1 cellular context compared by ENCODE assay signal in genomic region chr6:31814677-31815024, GRCh38.
TF ChIP-seq lines count a peak whose summit lies in the region.

No MANE protein-coding gene starts in this region.

TF ChIP-seq in HepG2, 621 proteins besides CTCF, POLR2A, EP300 and RAD21 (continued from another document):
- TF ChIP-seq, protein P1, sequence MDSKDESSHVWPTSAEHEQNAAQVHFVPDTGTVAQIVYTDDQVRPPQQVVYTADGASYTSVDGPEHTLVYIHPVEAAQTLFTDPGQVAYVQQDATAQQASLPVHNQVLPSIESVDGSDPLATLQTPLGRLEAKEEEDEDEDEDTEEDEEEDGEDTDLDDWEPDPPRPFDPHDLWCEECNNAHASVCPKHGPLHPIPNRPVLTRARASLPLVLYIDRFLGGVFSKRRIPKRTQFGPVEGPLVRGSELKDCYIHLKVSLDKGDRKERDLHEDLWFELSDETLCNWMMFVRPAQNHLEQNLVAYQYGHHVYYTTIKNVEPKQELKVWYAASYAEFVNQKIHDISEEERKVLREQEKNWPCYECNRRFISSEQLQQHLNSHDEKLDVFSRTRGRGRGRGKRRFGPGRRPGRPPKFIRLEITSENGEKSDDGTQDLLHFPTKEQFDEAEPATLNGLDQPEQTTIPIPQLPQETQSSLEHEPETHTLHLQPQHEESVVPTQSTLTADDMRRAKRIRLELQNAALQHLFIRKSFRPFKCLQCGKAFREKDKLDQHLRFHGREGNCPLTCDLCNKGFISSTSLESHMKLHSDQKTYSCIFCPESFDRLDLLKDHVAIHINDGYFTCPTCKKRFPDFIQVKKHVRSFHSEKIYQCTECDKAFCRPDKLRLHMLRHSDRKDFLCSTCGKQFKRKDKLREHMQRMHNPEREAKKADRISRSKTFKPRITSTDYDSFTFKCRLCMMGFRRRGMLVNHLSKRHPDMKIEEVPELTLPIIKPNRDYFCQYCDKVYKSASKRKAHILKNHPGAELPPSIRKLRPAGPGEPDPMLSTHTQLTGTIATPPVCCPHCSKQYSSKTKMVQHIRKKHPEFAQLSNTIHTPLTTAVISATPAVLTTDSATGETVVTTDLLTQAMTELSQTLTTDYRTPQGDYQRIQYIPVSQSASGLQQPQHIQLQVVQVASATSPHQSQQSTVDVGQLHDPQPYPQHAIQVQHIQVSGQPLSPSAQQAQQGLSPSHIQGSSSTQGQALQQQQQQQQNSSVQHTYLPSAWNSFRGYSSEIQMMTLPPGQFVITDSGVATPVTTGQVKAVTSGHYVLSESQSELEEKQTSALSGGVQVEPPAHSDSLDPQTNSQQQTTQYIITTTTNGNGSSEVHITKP (CRISPR knock-in tag; IDR thresholded peaks at IDR 0.05; ENCODE audit: low read depth), result peak; percentile 71; the same call in 1 of the 2 replicates
- no peak for TF ChIP-seq MTERF4 (CRISPR knock-in tag; IDR thresholded peaks at IDR 0.05)
- TF ChIP-seq ZNF234 (CRISPR knock-in tag; conservative IDR thresholded peaks at IDR 0.05), result no peak
- no peak for TF ChIP-seq ZZZ3 (CRISPR knock-in tag; IDR thresholded peaks at IDR 0.05; ENCODE audit: borderline replicate concordance)
- no peak for TF ChIP-seq XBP1 (CRISPR knock-in tag; IDR thresholded peaks at IDR 0.05)
- peak; percentile 10; the same call in 1 of the 2 replicates for TF ChIP-seq ETV5 (CRISPR knock-in tag; IDR thresholded peaks at IDR 0.05; ENCODE audit: borderline replicate concordance)
- TF ChIP-seq DDIT3 (CRISPR knock-in tag; IDR thresholded peaks at IDR 0.05), result no peak
- TF ChIP-seq, protein P2, sequence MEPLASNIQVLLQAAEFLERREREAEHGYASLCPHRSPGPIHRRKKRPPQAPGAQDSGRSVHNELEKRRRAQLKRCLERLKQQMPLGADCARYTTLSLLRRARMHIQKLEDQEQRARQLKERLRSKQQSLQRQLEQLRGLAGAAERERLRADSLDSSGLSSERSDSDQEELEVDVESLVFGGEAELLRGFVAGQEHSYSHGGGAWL (CRISPR knock-in tag; IDR thresholded peaks at IDR 0.05), result 0 out of 2 replicates have a peak, but pooled peaks have one; percentile 28
- no peak for TF ChIP-seq ZNF432 (CRISPR knock-in tag; IDR thresholded peaks at IDR 0.05; ENCODE audit: borderline replicate concordance)
- TF ChIP-seq MTA3 (CRISPR knock-in tag; IDR thresholded peaks at IDR 0.05), result no peak
- TF ChIP-seq PRMT3 (CRISPR knock-in tag; IDR thresholded peaks at IDR 0.05; ENCODE audit: borderline replicate concordance, low read depth), result no peak
- no peak for TF ChIP-seq ZNF510 (CRISPR knock-in tag; IDR thresholded peaks at IDR 0.05; ENCODE audit: low read depth)
- no peak for TF ChIP-seq DPF2 (CRISPR knock-in tag; IDR thresholded peaks at IDR 0.05; ENCODE audit: borderline replicate concordance, low read depth)
- TF ChIP-seq PAX8 (CRISPR knock-in tag; IDR thresholded peaks at IDR 0.05; ENCODE audit: borderline replicate concordance), result no peak
- no peak for TF ChIP-seq PLSCR1 (CRISPR knock-in tag; IDR thresholded peaks at IDR 0.05; ENCODE audit: borderline replicate concordance)
- TF ChIP-seq SSRP1 (CRISPR knock-in tag; IDR thresholded peaks at IDR 0.05), result no peak
- no peak for TF ChIP-seq ZNF260 (CRISPR knock-in tag; IDR thresholded peaks at IDR 0.05; ENCODE audit: borderline replicate concordance, low read depth)
- TF ChIP-seq YY1 (IDR thresholded peaks at IDR 0.05; ENCODE audit: insufficient read depth, insufficient replicate concordance, low read depth, low read length), result peak; percentile 56
- TF ChIP-seq ATF1 (CRISPR knock-in tag; IDR thresholded peaks at IDR 0.05), result no peak
- no peak for TF ChIP-seq ZNF546 (CRISPR knock-in tag; conservative IDR thresholded peaks at IDR 0.05)
- TF ChIP-seq ZBTB14 (CRISPR knock-in tag; IDR thresholded peaks at IDR 0.05), result no peak
- TF ChIP-seq KDM1A (CRISPR knock-in tag; IDR thresholded peaks at IDR 0.05), result no peak
- no peak for TF ChIP-seq TBP (CRISPR knock-in tag; IDR thresholded peaks at IDR 0.05)
- TF ChIP-seq MIXL1 (CRISPR knock-in tag; IDR thresholded peaks at IDR 0.05), result 0 out of 2 replicates have a peak, but pooled peaks have one; percentile 34
- TF ChIP-seq NFKB2 (CRISPR knock-in tag; IDR thresholded peaks at IDR 0.05; ENCODE audit: borderline replicate concordance), result no peak
- no peak for TF ChIP-seq TRAFD1 (CRISPR knock-in tag; IDR thresholded peaks at IDR 0.05; ENCODE audit: borderline replicate concordance)
- TF ChIP-seq, protein P3, sequence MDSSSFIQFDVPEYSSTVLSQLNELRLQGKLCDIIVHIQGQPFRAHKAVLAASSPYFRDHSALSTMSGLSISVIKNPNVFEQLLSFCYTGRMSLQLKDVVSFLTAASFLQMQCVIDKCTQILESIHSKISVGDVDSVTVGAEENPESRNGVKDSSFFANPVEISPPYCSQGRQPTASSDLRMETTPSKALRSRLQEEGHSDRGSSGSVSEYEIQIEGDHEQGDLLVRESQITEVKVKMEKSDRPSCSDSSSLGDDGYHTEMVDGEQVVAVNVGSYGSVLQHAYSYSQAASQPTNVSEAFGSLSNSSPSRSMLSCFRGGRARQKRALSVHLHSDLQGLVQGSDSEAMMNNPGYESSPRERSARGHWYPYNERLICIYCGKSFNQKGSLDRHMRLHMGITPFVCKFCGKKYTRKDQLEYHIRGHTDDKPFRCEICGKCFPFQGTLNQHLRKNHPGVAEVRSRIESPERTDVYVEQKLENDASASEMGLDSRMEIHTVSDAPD (CRISPR knock-in tag; IDR thresholded peaks at IDR 0.05), result no peak
- TF ChIP-seq ZNF552 (CRISPR knock-in tag; IDR thresholded peaks at IDR 0.05; ENCODE audit: borderline replicate concordance), result no peak
- no peak for TF ChIP-seq NONO (IDR thresholded peaks at IDR 0.05)
- no peak for TF ChIP-seq NONO (CRISPR knock-in tag; conservative IDR thresholded peaks at IDR 0.05)
- TF ChIP-seq ZGPAT (CRISPR knock-in tag; IDR thresholded peaks at IDR 0.05), result 0 out of 2 replicates have a peak, but pooled peaks have one; percentile 8
- TF ChIP-seq KLF6 (CRISPR knock-in tag; IDR thresholded peaks at IDR 0.05), result peak; percentile 55; the same call in 1 of the 2 replicates
- no peak for TF ChIP-seq ZNF282 (IDR thresholded peaks at IDR 0.05; ENCODE audit: partially characterized antibody)
- TF ChIP-seq SETDB1 (CRISPR knock-in tag; IDR thresholded peaks at IDR 0.05; ENCODE audit: borderline replicate concordance), result no peak
- no peak for TF ChIP-seq ZC3H13 (CRISPR knock-in tag; IDR thresholded peaks at IDR 0.05)
- TF ChIP-seq, protein P4, sequence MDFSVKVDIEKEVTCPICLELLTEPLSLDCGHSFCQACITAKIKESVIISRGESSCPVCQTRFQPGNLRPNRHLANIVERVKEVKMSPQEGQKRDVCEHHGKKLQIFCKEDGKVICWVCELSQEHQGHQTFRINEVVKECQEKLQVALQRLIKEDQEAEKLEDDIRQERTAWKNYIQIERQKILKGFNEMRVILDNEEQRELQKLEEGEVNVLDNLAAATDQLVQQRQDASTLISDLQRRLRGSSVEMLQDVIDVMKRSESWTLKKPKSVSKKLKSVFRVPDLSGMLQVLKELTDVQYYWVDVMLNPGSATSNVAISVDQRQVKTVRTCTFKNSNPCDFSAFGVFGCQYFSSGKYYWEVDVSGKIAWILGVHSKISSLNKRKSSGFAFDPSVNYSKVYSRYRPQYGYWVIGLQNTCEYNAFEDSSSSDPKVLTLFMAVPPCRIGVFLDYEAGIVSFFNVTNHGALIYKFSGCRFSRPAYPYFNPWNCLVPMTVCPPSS (IDR thresholded peaks at IDR 0.05), result no peak
- TF ChIP-seq ATF6 (CRISPR knock-in tag; conservative IDR thresholded peaks at IDR 0.05), result no peak
- TF ChIP-seq ATRX (CRISPR knock-in tag; IDR thresholded peaks at IDR 0.05; ENCODE audit: borderline replicate concordance), result no peak
- TF ChIP-seq ZNF496 (CRISPR knock-in tag; IDR thresholded peaks at IDR 0.05; ENCODE audit: insufficient replicate concordance), result no peak
- no peak for TF ChIP-seq LRRFIP1 (CRISPR knock-in tag; conservative IDR thresholded peaks at IDR 0.05)
- TF ChIP-seq JDP2 (CRISPR knock-in tag; IDR thresholded peaks at IDR 0.05; ENCODE audit: borderline replicate concordance), result no peak
